8 cellular contexts compared by ENCODE assay signal in the genomic region with DNA sequence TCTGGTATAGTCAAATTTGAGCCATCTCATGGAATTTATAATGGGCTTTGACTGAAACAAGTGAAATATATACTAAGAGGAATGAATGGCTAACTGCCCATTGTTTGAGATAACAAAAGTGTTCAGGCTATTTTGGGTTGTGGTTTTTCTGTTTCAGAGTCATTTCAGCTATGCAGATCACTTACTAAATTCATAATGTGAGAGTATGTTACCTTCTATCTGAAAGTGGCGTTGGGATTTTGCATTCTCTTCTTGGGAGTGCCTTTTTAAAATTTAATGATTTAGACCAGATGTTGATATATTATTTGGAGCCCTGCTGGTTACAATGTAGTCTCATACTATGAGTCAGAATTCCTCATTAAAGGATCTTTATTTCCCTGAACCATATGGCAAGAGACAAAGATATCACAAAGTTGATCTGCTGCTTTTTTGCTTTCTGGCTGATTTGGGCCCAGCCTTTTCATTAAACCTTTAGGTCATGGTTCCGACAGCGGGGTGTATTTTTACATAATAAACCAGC. TPM values are rescaled to one million over a fixed set of nuclear protein-coding genes. Genes with fewer than 3 reads are reported as not detected.
DNase-seq lines count a peak whose midpoint lies in the region; ATAC-seq and TF ChIP-seq lines count a peak whose summit lies in the region.

No MANE protein-coding gene starts in this region.

- H3K36me3 ChIP-seq in HAP-1 (replicated peaks) (peaks cover 8% of the 10 kb centered on the region), PC-3 (ENCODE audit: low read depth, low read length) (peaks cover 41% of the 10 kb centered on the region), psoas muscle (ENCODE audit: insufficient read depth in 1 of 2, low read depth in 1 of 2) (peaks cover 0 to 7% of the 10 kb centered on the region in 2 donors)

- H3K9me3 ChIP-seq in HAP-1 (no peaks in the 10 kb centered on the region), PC-3 (ENCODE audit: low read length) (no peaks in the 10 kb centered on the region), psoas muscle (no peaks in the 10 kb centered on the region)

- H3K4me2 ChIP-seq in PC-3 (ENCODE audit: low read length), result peak overlapping the region; percentile 28

- H4K20me1 ChIP-seq in PC-3 (ENCODE audit: low read length), result peaks cover 72% of the 10 kb centered on the region

- ATAC-seq in PC-3, result peak; percentile 80
- ATAC-seq in psoas muscle, result no peak

- peaks cover 99% of the 10 kb centered on the region for H3K79me2 ChIP-seq in PC-3 (ENCODE audit: low read length)

- CTCF ChIA-PET in PC-3 (lab: Charles Lee), result interaction anchor here (0.6 to 1.2 kb wide), 3 partner anchors 9 to 126 kb away, joined by 3 to 6 read pairs (median 3); no protein-coding TSS in a partner anchor

- H3K27me3 ChIP-seq in HAP-1 (ENCODE audit: low read depth), result no peaks in the 10 kb centered on the region
- H3K27me3 ChIP-seq in PC-3 (ENCODE audit: low read length), result no peaks in the 10 kb centered on the region
- no peaks in the 10 kb centered on the region for H3K27me3 ChIP-seq in psoas muscle (ENCODE audit: insufficient read depth in 3 of 3, low read length in 2 of 3)

- POLR2A ChIA-PET in PC-3 (lab: Charles Lee; ENCODE audit: unreplicated experiment), result interaction anchor here (0.6 to 1.2 kb wide), 4 partner anchors 9 to 67 kb away, joined by 3 to 15 read pairs (median 4); no protein-coding TSS in a partner anchor

- TF ChIP-seq CTCF in PC-3 (conservative IDR thresholded peaks at IDR 0.05; ENCODE audit: low read depth, low read length) (0 out of 2 replicates have a peak, but pooled peaks have one; percentile 17), psoas muscle (IDR thresholded peaks at IDR 0.05) (no peak)

- BruUV-seq in PC-3 (replicated peaks; lab: Mats Ljungman, UMichigan), result no TSS peak

- no peak overlapping the region for H2AFZ ChIP-seq in PC-3 (ENCODE audit: low read length)

- 80 to 92% (median 86%) methylated on average over 3 of the region's 3 CpGs for WGBS in psoas muscle, 3 donors

- peak overlapping the region; percentile 5 for H3K9ac ChIP-seq in PC-3 (ENCODE audit: low read length)

- intact Hi-C loops in PC-3 (cut with micrococcal nuclease), result loop anchor here (1.0 to 2.0 kb wide), 6 partner anchors 9 to 121 kb away; no protein-coding TSS in a partner anchor
- intact Hi-C loops in psoas muscle (cut with DNase I), result no loop called here

- H3K9me2 ChIP-seq in PC-3 (replicated peaks; ENCODE audit: low read length), result no peaks in the 10 kb centered on the region

- H3K4me1 ChIP-seq in HAP-1, result peaks cover 55% of the 10 kb centered on the region
- H3K4me1 ChIP-seq in PC-3 (ENCODE audit: insufficient read depth, low read length), result peaks cover 68% of the 10 kb centered on the region
- H3K4me1 ChIP-seq in psoas muscle, result peaks cover 78% of the 10 kb centered on the region

- DNase-seq in Daoy (ENCODE audit: low read depth), result peak; percentile 40
- peak; percentile 58 to 90 for DNase-seq in HAP-1 (ENCODE audit: low spot score in 2 of 2)
- DNase-seq in PC-3, result peak; percentile 98
- peak; percentile 31 for DNase-seq in glomerular visceral epithelial cell (ENCODE audit: extremely low spot score)
- DNase-seq in caudate nucleus (lab: John Stamatoyannopoulos, UW), result no peak
- DNase-seq in SW480 (ENCODE audit: low spot score), result no peak
- DNase-seq in NCI-H82 (lab: John Stamatoyannopoulos, UW), result no peak
- no peak for DNase-seq in psoas muscle

- H3K27ac ChIP-seq in PC-3 (ENCODE audit: low read length), result peak overlapping the region; percentile 54
- no peak overlapping the region for H3K27ac ChIP-seq in caudate nucleus (ENCODE audit: low read depth, low read length)
- H3K27ac ChIP-seq in psoas muscle, result no peak overlapping the region

- no peak overlapping the region for H3K4me3 ChIP-seq in HAP-1
- H3K4me3 ChIP-seq in PC-3 (ENCODE audit: low read length), result peak overlapping the region; percentile 1; the same call in 1 of the 2 replicates
- no peak overlapping the region for H3K4me3 ChIP-seq in psoas muscle

- in situ Hi-C loops in HAP-1 (cut with MboI; ENCODE audit: low sequenced_read_pairs), result no loop called here

- peaks cover 17% of the 10 kb centered on the region for H3F3A ChIP-seq in PC-3 (ENCODE audit: low read length, unreplicated experiment)

RNA-seq across cellular contexts. Expression of gene VCL, which starts 10.4 kb away (rescaled TPM):
- 98.4 and 115 TPM in 2 replicates for total RNA-seq in Daoy (2014; rRNA removed; shearing (Covaris generic))
- total RNA-seq in PC-3 (2014; rRNA removed) (382 and 445 TPM in 2 replicates), psoas muscle (100 to 1,000 TPM in 3 of 4 donors, 10 to 100 TPM in 1; 89.1 to 426 (median 179) TPM)
- 10 to 100 TPM; 54.5 to 93.2 (median 91.4) TPM for polyA plus RNA-seq in psoas muscle

Comparison
In these comparisons a context has a peak if more than half of its experiments do, and no peak if none do; other contexts are left out.
1. DNase-seq: peak in Daoy (single experiment), HAP-1 (2 of 2), PC-3 (single experiment) and glomerular visceral epithelial cell (single experiment); none in caudate nucleus (0 of 61), SW480 (single experiment), NCI-H82 (single experiment) and psoas muscle (0 of 2).